ENCODE assay signal across 7 cellular contexts in genomic region chr2:176956791-176957190, GRCh38.
"Had no signal": no experiment of that assay in that cellular context is flagged by ENCODE, and none has a peak within 500 bp of the region (broad histone marks: within the 10 kb centered on the region; RNA-seq: fewer than 3 reads in every experiment).

No MANE protein-coding gene starts in this region.

- DNase-seq: GM23248, GOT3, H7, H9, HCEC 1CT had no signal

- ATAC-seq: GM23338, HCT116 had no signal

- H3K9me3 Mint-ChIP-seq: GM23338, H9 had no signal

- H3K27ac ChIP-seq: GM23248 had no signal

- H3K27ac Mint-ChIP-seq: GM23338, H9 had no signal

- H3K4me3 Mint-ChIP-seq: GM23338, H9 had no signal
